9 cellular contexts compared by ENCODE assay signal in the genomic region with DNA sequence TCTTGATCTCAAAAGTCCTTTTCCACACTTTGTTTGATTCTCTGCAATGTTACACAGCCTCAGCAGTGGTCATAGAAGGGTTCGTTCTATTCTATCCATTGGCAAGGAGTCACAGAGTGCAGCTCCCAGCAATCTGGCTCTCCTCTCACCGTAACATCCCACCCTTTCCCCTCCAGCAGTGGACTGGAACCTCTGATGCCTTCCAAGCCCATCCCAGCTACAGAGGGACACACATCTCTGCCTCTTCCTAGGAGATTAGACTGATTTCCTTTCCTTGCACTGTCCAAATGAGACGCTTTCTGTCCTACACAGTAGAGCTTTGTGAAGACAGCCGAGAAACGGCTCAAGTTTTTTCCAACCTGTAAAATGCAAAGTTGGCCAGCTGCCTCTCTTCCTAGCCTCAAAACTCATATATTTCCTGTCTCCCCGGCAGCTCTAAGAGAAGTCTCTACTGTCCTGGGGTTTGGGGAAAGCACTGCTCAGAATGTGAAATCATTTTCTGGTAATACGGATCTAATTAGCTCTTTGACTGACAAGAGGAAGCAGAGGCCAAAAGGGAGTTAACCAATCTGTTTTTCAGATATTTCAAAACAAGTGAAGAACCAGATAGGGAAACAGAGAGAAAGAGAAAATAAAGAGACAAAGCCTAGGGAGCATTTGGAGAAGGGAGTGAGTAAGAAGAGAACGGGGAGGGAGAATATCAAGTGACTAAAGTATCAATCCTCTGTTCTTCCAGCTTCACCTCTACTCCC. TPM values are rescaled to one million over a fixed set of nuclear protein-coding genes. Genes with fewer than 3 reads are reported as not detected.
DNase-seq lines count a peak whose midpoint lies in the region; ATAC-seq, FAIRE-seq and TF ChIP-seq lines count a peak whose summit lies in the region.
"Had no signal": no experiment of that assay in that cellular context is flagged by ENCODE, and none has a peak within 500 bp of the region (broad histone marks: within the 10 kb centered on the region; RNA-seq: fewer than 3 reads in every experiment).

No MANE protein-coding gene starts in this region.

- no peaks in the 10 kb centered on the region for H3K27me3 ChIP-seq in A673 (replicated peaks; ENCODE audit: insufficient read depth, low read depth, low read length, poor library complexity)

- H3K27me3 Mint-ChIP-seq in CD14-positive monocyte (ENCODE audit: low read depth in 3 of 3) (peaks cover 0 to 2% (median 0%) of the 10 kb centered on the region in 3 donors), nephron progenitor cell (ENCODE audit: low read depth, poor library complexity) (peaks cover 3% of the 10 kb centered on the region)

- H3K9me3 Mint-ChIP-seq in CD14-positive monocyte, result peaks cover 0 to 2% (median 0%) of the 10 kb centered on the region in 7 donors
- H3K9me3 Mint-ChIP-seq in nephron progenitor cell, result no peaks in the 10 kb centered on the region

- ATAC-seq in HG03439 (IDR thresholded peaks at IDR 0.05; ENCODE audit: unreplicated experiment), result no peak
- ATAC-seq: SK-N-SH treated with all-trans-retinoic acid at 6 μM for 48 hours had no signal

- POLR2A ChIA-PET in A673 (lab: Charles Lee; ENCODE audit: low non-redundant PET), result no interaction called here

- H3K9me3 ChIP-seq in A673 (ENCODE audit: low read depth, low read length, poor library complexity, severe bottlenecking), result no peaks in the 10 kb centered on the region

- BruUV-seq in A673 (replicated peaks; lab: Mats Ljungman, UMichigan), result no TSS peak

- H3K36me3 Mint-ChIP-seq in CD14-positive monocyte (no peaks in the 10 kb centered on the region), nephron progenitor cell (ENCODE audit: low read depth) (no peaks in the 10 kb centered on the region)

- intact Hi-C loops in CD14-positive monocyte (cut with micrococcal nuclease) (no loop called here), A673 (cut with micrococcal nuclease; ENCODE audit: unreplicated experiment) (no loop called here)

- FAIRE-seq in RCC 7860 (lab: Jason Lieb, UNC), result no peak

- H3K4me3 Mint-ChIP-seq in CD14-positive monocyte (peak overlapping the region; percentile 42 to 69), nephron progenitor cell (no peak overlapping the region)

- H3K27ac Mint-ChIP-seq in CD14-positive monocyte, result peak overlapping the region; percentile 64 to 92 (median 87)
- peak overlapping the region; percentile 74 for H3K27ac Mint-ChIP-seq in nephron progenitor cell

- no peaks in the 10 kb centered on the region for H3K36me3 ChIP-seq in A673 (ENCODE audit: insufficient read depth, low read length, poor library complexity, severe bottlenecking)

- H3K27ac ChIP-seq in cingulate gyrus (ENCODE audit: low read depth, low read length), result peak overlapping the region; percentile 75
- no peak overlapping the region for H3K27ac ChIP-seq in A673 (ENCODE audit: low read depth, low read length, poor library complexity, severe bottlenecking)

- peaks cover 4% of the 10 kb centered on the region for H3K4me1 ChIP-seq in A673 (ENCODE audit: insufficient read depth, low read length, poor library complexity, severe bottlenecking)

- no peak overlapping the region for H3K4me3 ChIP-seq in A673 (ENCODE audit: low read depth, low read length, poor library complexity, severe bottlenecking)

- TF ChIP-seq CTCF in CD14-positive monocyte (IDR thresholded peaks at IDR 0.05) (no peak), nephron progenitor cell (IDR thresholded peaks at IDR 0.05) (no peak), A673 (conservative IDR thresholded peaks at IDR 0.05; ENCODE audit: low read depth, low read length) (no peak)

- peaks cover 42% of the 10 kb centered on the region for H3K4me1 Mint-ChIP-seq in CD14-positive monocyte
- peaks cover 55% of the 10 kb centered on the region for H3K4me1 Mint-ChIP-seq in nephron progenitor cell

- DNase-seq in CD14-positive monocyte (ENCODE audit: low spot score) (no peak), MV-4-11 (lab: John Stamatoyannopoulos, UW) (peak; percentile 79), nephron progenitor cell (no peak), A673 (ENCODE audit: low spot score) (no peak), NCI-H526 (lab: John Stamatoyannopoulos, UW) (no peak), RCC 7860 (ENCODE audit: low spot score) (no peak)

- CTCF ChIA-PET in A673 (lab: Charles Lee), result no interaction called here

RNA-seq across cellular contexts. Expression of gene NINJ2, which starts 0.5 kb away (rescaled TPM):
- polyA plus RNA-seq in CD14-positive monocyte, result 10 to 100 TPM; 73.7 to 92.7 TPM
- total RNA-seq in A673 (2021), result 0.42 TPM in 1 of 2 replicates, not detected in the other
